Comparison of ENCODE assay signal across 8 cellular contexts in the genomic region with DNA sequence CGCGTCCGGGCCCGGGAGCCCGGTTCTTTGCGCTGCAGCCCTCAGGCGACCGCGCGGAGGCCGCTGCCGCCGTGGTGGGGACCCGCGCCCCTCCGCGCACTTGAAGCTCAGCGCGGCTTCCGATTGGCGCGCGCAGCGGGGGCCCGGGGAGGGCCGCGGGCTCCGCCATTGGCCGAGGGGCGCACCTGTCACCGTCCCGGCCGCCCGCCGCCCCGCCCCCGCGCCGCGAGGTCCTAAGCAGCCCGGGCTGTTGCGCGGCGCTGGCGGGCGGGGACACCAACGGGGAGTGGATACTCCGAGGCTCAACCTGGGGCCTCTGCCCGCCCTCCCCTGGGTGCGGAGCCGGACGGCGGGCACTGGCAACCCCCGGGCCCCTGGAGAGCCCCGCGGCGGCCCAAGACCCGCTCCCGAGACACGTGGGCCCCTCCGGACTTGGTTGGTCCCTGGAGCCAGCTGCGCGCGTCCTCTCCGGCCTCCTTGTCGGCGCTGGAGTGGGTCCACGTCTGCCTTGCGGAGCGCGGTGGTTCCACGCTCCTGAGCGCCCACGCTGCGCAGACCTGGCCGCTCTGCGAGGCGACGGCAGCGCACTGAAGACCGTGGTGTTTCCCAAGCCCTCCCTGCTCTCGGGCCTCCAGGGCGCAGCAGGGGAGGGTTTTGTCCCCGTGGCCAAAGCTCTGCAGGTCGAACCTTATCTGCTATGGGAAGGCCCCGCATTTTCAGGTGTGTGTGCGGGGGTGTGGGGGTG. TPM values are rescaled to one million over a fixed set of nuclear protein-coding genes. Genes with fewer than 3 reads are reported as not detected.
A peak's percentile ranks its signal among the peaks of the same experiment; 100 is the strongest.
DNase-seq lines count a peak whose midpoint lies in the region; ATAC-seq and TF ChIP-seq lines count a peak whose summit lies in the region.

MNX1 (minus strand) TSS at position 76 of the 745 bp plus-strand sequence. CDS start 313 bp downstream, outside the sequence.

- H3K27me3 ChIP-seq in brain microvascular endothelial cell (replicated peaks): peaks cover 94% of the 10 kb centered on the region

- ATAC-seq in HG02943 (IDR thresholded peaks at IDR 0.05; ENCODE audit: low read depth, unreplicated experiment) (peak; percentile 62), WTC11 (peak; percentile 61), natural killer cell (peak; percentile 53 to 83 (median 70))

- CTCF ChIA-PET in WTC11 (lab: Charles Lee): interaction anchor here (0.6 to 1.3 kb wide), 4 partner anchors 8 to 464 kb away, joined by 3 to 4 read pairs (median 3); no protein-coding TSS in a partner anchor

- no peaks in the 10 kb centered on the region for H3K36me3 ChIP-seq in brain microvascular endothelial cell (replicated peaks)

- H3K27me3 Mint-ChIP-seq in WTC11 (ENCODE audit: low read depth) (peaks cover 90% of the 10 kb centered on the region), endothelial cell (ENCODE audit: unreplicated experiment) (peaks cover 27% of the 10 kb centered on the region), natural killer cell (ENCODE audit: low read depth in 2 of 2) (peaks cover 55 to 61% of the 10 kb centered on the region in 2 donors)

- no peaks in the 10 kb centered on the region for H3K36me3 Mint-ChIP-seq in WTC11
- H3K36me3 Mint-ChIP-seq in endothelial cell (ENCODE audit: low read depth, unreplicated experiment): no peaks in the 10 kb centered on the region
- no peaks in the 10 kb centered on the region for H3K36me3 Mint-ChIP-seq in natural killer cell

- intact Hi-C loops in natural killer cell (cut with micrococcal nuclease): no loop called here

- TF ChIP-seq POLR2A in GM18526 (IDR thresholded peaks at IDR 0.05; ENCODE audit: extremely low read depth, insufficient read length): peak; percentile 75

- DNase-seq in A172 (ENCODE audit: low spot score): peak; percentile 55
- peak; percentile 83 to 95 for DNase-seq in NCI-H187 (lab: John Stamatoyannopoulos, UW)
- DNase-seq in WTC11 (ENCODE audit: low spot score): peak; percentile 89
- peak; percentile 78 for DNase-seq in endothelial cell (ENCODE audit: low spot score)
- DNase-seq in natural killer cell: no peak
- DNase-seq in brain microvascular endothelial cell: no peak

- POLR2A ChIA-PET in WTC11 (lab: Charles Lee): interaction anchor here (0.5 kb wide), 1 partner anchor 132 kb away, joined by 4 read pairs; no protein-coding TSS in a partner anchor

- H3K4me1 Mint-ChIP-seq in WTC11 (peaks cover 52% of the 10 kb centered on the region), endothelial cell (ENCODE audit: unreplicated experiment) (peaks cover 26% of the 10 kb centered on the region), natural killer cell (peaks cover 0 to 5% of the 10 kb centered on the region in 2 donors)

- peak within 1 kb of the TSS; percentile 64 for H3K4me3 Mint-ChIP-seq in WTC11
- H3K4me3 Mint-ChIP-seq in endothelial cell (ENCODE audit: unreplicated experiment): peak within 1 kb of the TSS; percentile 85
- H3K4me3 Mint-ChIP-seq in natural killer cell: peak within 1 kb of the TSS; percentile 47

- no peak within 1 kb of the TSS for H3K4me3 ChIP-seq in brain microvascular endothelial cell (ENCODE audit: low read depth, low read length)

- no peak within 1 kb of the TSS for H3K27ac ChIP-seq in brain microvascular endothelial cell

- TF ChIP-seq CTCF in WTC11 (IDR thresholded peaks at IDR 0.05): no peak
- TF ChIP-seq CTCF in endothelial cell (IDR thresholded peaks at IDR 0.05; ENCODE audit: unreplicated experiment): no peak
- no peak for TF ChIP-seq CTCF in natural killer cell (IDR thresholded peaks at IDR 0.05)
- no peak for TF ChIP-seq CTCF in brain microvascular endothelial cell (IDR thresholded peaks at IDR 0.05; ENCODE audit: low read depth, low read length, missing control alignments)

- H3K27ac Mint-ChIP-seq in WTC11: no peak within 1 kb of the TSS
- no peak within 1 kb of the TSS for H3K27ac Mint-ChIP-seq in endothelial cell (ENCODE audit: unreplicated experiment)
- H3K27ac Mint-ChIP-seq in natural killer cell: no peak within 1 kb of the TSS

- no peaks in the 10 kb centered on the region for H3K9me3 Mint-ChIP-seq in WTC11
- H3K9me3 Mint-ChIP-seq in endothelial cell (ENCODE audit: unreplicated experiment): no peaks in the 10 kb centered on the region
- no peaks in the 10 kb centered on the region for H3K9me3 Mint-ChIP-seq in natural killer cell

- in situ Hi-C loops in brain microvascular endothelial cell (cut with HindIII; ENCODE audit: low pct_ligation_motif_present, low sequenced_read_pairs): no loop called here

TF ChIP-seq in WTC11, 78 proteins besides CTCF, POLR2A, EP300 and RAD21:
- TF ChIP-seq E2F5 (CRISPR knock-in tag; IDR thresholded peaks at IDR 0.05) (peak; percentile 30; the same call in 1 of the 2 replicates), FOXK1 (CRISPR knock-in tag; IDR thresholded peaks at IDR 0.05) (peak; percentile 13; the same call in 1 of the 2 replicates), ZNF232 (CRISPR knock-in tag; IDR thresholded peaks at IDR 0.05) (no peak), NFYB (CRISPR knock-in tag; conservative IDR thresholded peaks at IDR 0.05; ENCODE audit: low read depth) (peak; percentile 78), SP1 (CRISPR knock-in tag; conservative IDR thresholded peaks at IDR 0.05) (peak; percentile 86), USF2 (CRISPR knock-in tag; IDR thresholded peaks at IDR 0.05) (peak; percentile 49)
- TF ChIP-seq, protein P1, sequence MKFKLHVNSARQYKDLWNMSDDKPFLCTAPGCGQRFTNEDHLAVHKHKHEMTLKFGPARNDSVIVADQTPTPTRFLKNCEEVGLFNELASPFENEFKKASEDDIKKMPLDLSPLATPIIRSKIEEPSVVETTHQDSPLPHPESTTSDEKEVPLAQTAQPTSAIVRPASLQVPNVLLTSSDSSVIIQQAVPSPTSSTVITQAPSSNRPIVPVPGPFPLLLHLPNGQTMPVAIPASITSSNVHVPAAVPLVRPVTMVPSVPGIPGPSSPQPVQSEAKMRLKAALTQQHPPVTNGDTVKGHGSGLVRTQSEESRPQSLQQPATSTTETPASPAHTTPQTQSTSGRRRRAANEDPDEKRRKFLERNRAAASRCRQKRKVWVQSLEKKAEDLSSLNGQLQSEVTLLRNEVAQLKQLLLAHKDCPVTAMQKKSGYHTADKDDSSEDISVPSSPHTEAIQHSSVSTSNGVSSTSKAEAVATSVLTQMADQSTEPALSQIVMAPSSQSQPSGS (CRISPR knock-in tag; IDR thresholded peaks at IDR 0.05; ENCODE audit: borderline replicate concordance, low read depth): no peak

RNA-seq across cellular contexts. Expression of gene MNX1, which starts in this region (rescaled TPM):
- 0.90 and 1.6 TPM in 2 replicates for total RNA-seq in A172 (2014; rRNA removed; shearing (Covaris generic))
- total RNA-seq in WTC11 (2021): 0.32 to 0.46 TPM (median 0.34 TPM) in 3 replicates
- 3.8 TPM for total RNA-seq in endothelial cell (ENCODE audit: unreplicated experiment)
- total RNA-seq in natural killer cell: not detected

Comparison
In these comparisons a context has a peak if more than half of its experiments do, and no peak if none do; other contexts are left out.
1. Peak in DNase-seq and ATAC-seq in WTC11; RNA of the gene not detected or under 1 TPM.
2. Peak in ATAC-seq in natural killer cell; RNA of the gene not detected or under 1 TPM.
3. DNase-seq: peak in A172 (single experiment), NCI-H187 (2 of 2) and endothelial cell (single experiment); none in natural killer cell (single experiment) and brain microvascular endothelial cell (single experiment).
4. Peak in every context shown above with its lines, with median percentiles within 50 percentile points of each other: ATAC-seq and H3K4me3 Mint-ChIP-seq.